Comparison of ENCODE assay signal across 1 cellular context in the genomic region with DNA sequence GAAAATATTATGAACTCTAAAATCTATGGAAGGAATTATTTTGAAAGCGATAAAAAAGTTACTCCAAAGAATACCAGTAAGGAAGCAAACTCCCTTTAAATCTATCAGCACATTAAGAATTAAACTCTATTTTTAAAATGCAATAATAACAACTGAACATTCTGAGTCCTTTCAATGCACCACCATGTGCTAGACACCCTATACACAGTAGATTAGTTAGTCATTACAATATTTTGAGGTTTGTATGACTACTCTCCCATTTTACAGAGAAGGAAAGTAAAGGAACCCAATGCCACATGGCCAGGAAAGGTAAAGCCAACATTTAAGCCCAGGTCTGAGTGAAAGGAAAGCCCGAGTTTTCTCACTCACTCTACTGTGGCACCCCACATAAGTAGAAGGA.
TF ChIP-seq lines count a peak whose summit lies in the region.

No MANE protein-coding gene starts in this region.

TF ChIP-seq in HepG2, 621 proteins besides CTCF, POLR2A, EP300 and RAD21:
- TF ChIP-seq HOXD1 (CRISPR knock-in tag; IDR thresholded peaks at IDR 0.05) (no peak), ADNP (CRISPR knock-in tag; IDR thresholded peaks at IDR 0.05) (0 out of 2 replicates have a peak, but pooled peaks have one; percentile 43), ZNF629 (CRISPR knock-in tag; conservative IDR thresholded peaks at IDR 0.05) (peak; percentile 86), ZMYM3 (CRISPR knock-in tag; IDR thresholded peaks at IDR 0.05) (0 out of 2 replicates have a peak, but pooled peaks have one; percentile 33)
